Comparison of ENCODE assay signal across 22 cellular contexts in the genomic region with DNA sequence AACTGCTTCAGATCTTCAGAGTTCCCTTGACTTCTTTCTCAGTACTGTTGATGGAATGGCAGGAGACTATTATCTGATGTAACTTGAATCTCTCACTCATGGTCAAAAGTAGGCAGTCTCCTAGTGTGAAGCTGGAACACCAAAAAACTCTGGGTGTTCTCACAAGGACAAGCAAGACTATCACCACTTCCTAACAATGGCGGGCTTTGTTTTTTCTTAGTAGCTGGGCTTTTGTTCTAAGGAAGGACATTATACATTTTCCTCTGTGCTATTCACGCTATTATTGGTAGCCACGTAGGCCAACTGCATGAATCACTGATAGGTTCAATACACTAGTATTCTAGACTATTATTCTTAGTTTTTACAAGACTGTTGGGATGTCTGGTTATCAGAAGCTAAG.
"Had no signal": no experiment of that assay in that cellular context is flagged by ENCODE, and none has a peak within 500 bp of the region (broad histone marks: within the 10 kb centered on the region; RNA-seq: fewer than 3 reads in every experiment).

No MANE protein-coding gene starts in this region.

- H3K27ac ChIP-seq: body of pancreas, cardiac muscle cell, esophagus muscularis mucosa, gastrocnemius medialis, left ventricle myocardium inferior, sigmoid colon, tibial artery had no signal

- H3K4me1 ChIP-seq: gastrocnemius medialis, tibial artery had no signal

- H3K27ac Mint-ChIP-seq: activated naive CD4-positive, alpha-beta T cell treated with anti-CD3 and anti-CD28 coated beads, Interleukin-2, amount 10 ng/mL, durations not matched to agents 7 days and 5 days; activated naive CD8-positive, alpha-beta T cell treated with anti-CD3 and anti-CD28 coated beads, Interleukin-2, amount 50 U/mL, for 24 hours; activated T-cell treated with anti-CD3 and anti-CD28 coated beads, Interleukin-2, amount 50 U/mL, for 72 hours; nephron progenitor cell; T-helper 17 cell had no signal

- H3K36me3 ChIP-seq: cardiac muscle cell, esophagus muscularis mucosa, gastrocnemius medialis, left ventricle myocardium inferior, sigmoid colon, tibial artery had no signal

- H3K4me1 Mint-ChIP-seq: activated naive CD4-positive, alpha-beta T cell treated with anti-CD3 and anti-CD28 coated beads, Interleukin-2, amount 10 ng/mL, durations not matched to agents 7 days and 5 days; activated naive CD8-positive, alpha-beta T cell treated with anti-CD3 and anti-CD28 coated beads, Interleukin-2, amount 50 U/mL, for 24 hours; T-helper 17 cell had no signal

- H3K27me3 Mint-ChIP-seq: activated naive CD8-positive, alpha-beta T cell treated with anti-CD3 and anti-CD28 coated beads, Interleukin-2, amount 50 U/mL, for 24 hours; T-helper 17 cell had no signal

- H3K4me3 ChIP-seq: body of pancreas, cardiac muscle cell, esophagus muscularis mucosa, gastrocnemius medialis, left ventricle myocardium inferior, sigmoid colon, tibial artery had no signal

- ATAC-seq: activated naive CD8-positive, alpha-beta T cell treated with anti-CD3 and anti-CD28 coated beads, Interleukin-2, amount 50 U/mL, for 24 hours; activated T-cell treated with anti-CD3 and anti-CD28 coated beads, Interleukin-2, amount 50 U/mL, for 72 hours; body of pancreas; gastrocnemius medialis; T-helper 17 cell had no signal

- H3K27me3 ChIP-seq: body of pancreas, cardiac muscle cell, esophagus muscularis mucosa, gastrocnemius medialis, sigmoid colon, tibial artery had no signal

- H3K4me3 Mint-ChIP-seq: activated naive CD4-positive, alpha-beta T cell treated with anti-CD3 and anti-CD28 coated beads, Interleukin-2, amount 10 ng/mL, durations not matched to agents 7 days and 5 days; activated naive CD8-positive, alpha-beta T cell treated with anti-CD3 and anti-CD28 coated beads, Interleukin-2, amount 50 U/mL, for 24 hours; activated T-cell treated with anti-CD3 and anti-CD28 coated beads, Interleukin-2, amount 50 U/mL, for 72 hours; nephron progenitor cell; T-helper 17 cell had no signal

- DNase-seq: activated CD4-positive, alpha-beta T cell treated with anti-CD3 and anti-CD28 coated beads for 4 hours; activated CD4-positive, alpha-beta T cell treated with anti-CD3 and anti-CD28 coated beads, Interleukin-2, amount 50 U/mL, for 48 hours; activated CD4-positive, CD25-positive, alpha-beta regulatory T cell; activated effector memory CD4-positive, alpha-beta T cell treated with Interleukin-2 at 50 U/mL for 16 hours; activated naive CD4-positive, alpha-beta T cell treated with anti-CD3 and anti-CD28 coated beads, Interleukin-2, amount 10 ng/mL, durations not matched to agents 7 days and 5 days; activated naive CD8-positive, alpha-beta T cell treated with anti-CD3 and anti-CD28 coated beads, Interleukin-2, amount 50 U/mL, for 24 hours; activated T-cell treated with anti-CD3 and anti-CD28 coated beads, Interleukin-2, amount 50 U/mL, for 72 hours; body of pancreas; gastrocnemius medialis; left ventricle myocardium inferior; nephron progenitor cell; occipital lobe; posterior cingulate gyrus; retina; sigmoid colon; stimulated activated CD4-positive, alpha-beta T cell treated with anti-CD3 and anti-CD28 coated beads, Interleukin-4, amount 100 ng/mL, for 1 hour; stimulated activated naive CD4-positive, alpha-beta T cell; SW 1271; T-helper 17 cell; tibial artery had no signal

- H3K36me3 Mint-ChIP-seq: activated naive CD4-positive, alpha-beta T cell treated with anti-CD3 and anti-CD28 coated beads, Interleukin-2, amount 10 ng/mL, durations not matched to agents 7 days and 5 days had no signal

- H3K9me3 ChIP-seq: esophagus muscularis mucosa, gastrocnemius medialis, tibial artery had no signal
